In genomic region chr7:134062460-134062859, GRCh38 we compare ENCODE assay signal across 1 cellular context.
TF ChIP-seq lines count a peak whose summit lies in the region.

No MANE protein-coding gene starts in this region.

TF ChIP-seq in K562, 482 proteins besides CTCF, POLR2A, EP300 and RAD21 (continued from another document and continues in another):
- TF ChIP-seq ZNF740 (CRISPR knock-in tag; IDR thresholded peaks at IDR 0.05) (no peak), ZNF740 (tag; IDR thresholded peaks at IDR 0.05) (no peak), TRIM28 (IDR thresholded peaks at IDR 0.05) (no peak), SNIP1 (IDR thresholded peaks at IDR 0.05; ENCODE audit: low read depth) (no peak), NFATC3 (IDR thresholded peaks at IDR 0.05) (no peak), ARID3A (IDR thresholded peaks at IDR 0.05; ENCODE audit: borderline replicate concordance, low read depth, low read length) (no peak), ESRRB (CRISPR knock-in tag; IDR thresholded peaks at IDR 0.05; ENCODE audit: borderline replicate concordance) (no peak), BRCA1 (IDR thresholded peaks at IDR 0.05) (no peak), BRCA1 (CRISPR knock-in tag; IDR thresholded peaks at IDR 0.05) (no peak), SMARCC2 (IDR thresholded peaks at IDR 0.05; ENCODE audit: low read depth) (no peak), NELFE (IDR thresholded peaks at IDR 0.05; ENCODE audit: insufficient read depth, insufficient read length) (no peak), ZNF639 (CRISPR knock-in tag; conservative IDR thresholded peaks at IDR 0.05 in 1 of 2, IDR thresholded peaks at IDR 0.05 in 1 of 2) (0 out of 4 replicates have a peak, but pooled peaks of 1 of the 2 experiments have one; percentile 38), NFE2L1 (tag; IDR thresholded peaks at IDR 0.05; ENCODE audit: borderline replicate concordance, low read depth) (no peak), POLR2AphosphoS2 (IDR thresholded peaks at IDR 0.05; ENCODE audit: low read length) (no peak), TEAD1 (CRISPR knock-in tag; IDR thresholded peaks at IDR 0.05) (no peak), EP400 (IDR thresholded peaks at IDR 0.05) (no peak), CXXC5 (CRISPR knock-in tag; IDR thresholded peaks at IDR 0.05) (no peak), ZBTB9 (CRISPR knock-in tag; IDR thresholded peaks at IDR 0.05) (no peak), ZNF316 (IDR thresholded peaks at IDR 0.05) (peak; percentile 91), ZNF398 (CRISPR knock-in tag; IDR thresholded peaks at IDR 0.05) (no peak), CREB3 (tag; conservative IDR thresholded peaks at IDR 0.05; ENCODE audit: low read depth) (no peak), GTF2B (IDR thresholded peaks at IDR 0.05; ENCODE audit: extremely low read depth, insufficient read length) (no peak), CREBBP (IDR thresholded peaks at IDR 0.05; ENCODE audit: low read depth, low read length) (no peak), ZNF76 (CRISPR knock-in tag; IDR thresholded peaks at IDR 0.05; ENCODE audit: borderline replicate concordance) (no peak), ELF1 (tag; IDR thresholded peaks at IDR 0.05) (no peak), ZNF354B (CRISPR knock-in tag; IDR thresholded peaks at IDR 0.05) (no peak), RBM17 (IDR thresholded peaks at IDR 0.05; ENCODE audit: borderline replicate concordance, low read depth, low read length) (no peak), FOXA3 (CRISPR knock-in tag; conservative IDR thresholded peaks at IDR 0.05 in 1 of 2, IDR thresholded peaks at IDR 0.05 in 1 of 2) (no peak), AFF4 (CRISPR knock-in tag; IDR thresholded peaks at IDR 0.05) (no peak), KDM5B (IDR thresholded peaks at IDR 0.05; ENCODE audit: insufficient replicate concordance, low read depth, low read length) (no peak), ZNF655 (CRISPR knock-in tag; IDR thresholded peaks at IDR 0.05) (no peak), ILK (tag; IDR thresholded peaks at IDR 0.05; ENCODE audit: borderline replicate concordance, low read depth) (no peak), DMBX1 (CRISPR knock-in tag; IDR thresholded peaks at IDR 0.05; ENCODE audit: borderline replicate concordance) (no peak), ZNF224 (CRISPR knock-in tag; IDR thresholded peaks at IDR 0.05) (no peak), ZNF134 (CRISPR knock-in tag; conservative IDR thresholded peaks at IDR 0.05) (no peak), ZNF830 (CRISPR knock-in tag; IDR thresholded peaks at IDR 0.05) (no peak), NFYB (IDR thresholded peaks at IDR 0.05; ENCODE audit: extremely low read depth, insufficient read length) (no peak), ZEB2 (IDR thresholded peaks at IDR 0.05) (no peak), BRD4 (IDR thresholded peaks at IDR 0.05) (no peak), ZNF124 (CRISPR knock-in tag; IDR thresholded peaks at IDR 0.05) (no peak), BACH1 (tag; IDR thresholded peaks at IDR 0.05) (no peak), MXD1 (CRISPR knock-in tag; IDR thresholded peaks at IDR 0.05; ENCODE audit: borderline replicate concordance, poor library complexity, severe bottlenecking) (no peak), GMEB1 (CRISPR knock-in tag; IDR thresholded peaks at IDR 0.05) (no peak), FOXK2 (conservative IDR thresholded peaks at IDR 0.05 in 1 of 2, IDR thresholded peaks at IDR 0.05 in 1 of 2; ENCODE audit: low read depth in 2 of 2) (no peak), NEUROD1 (IDR thresholded peaks at IDR 0.05; ENCODE audit: borderline replicate concordance, low read depth, low read length, partially characterized antibody) (no peak), ZNF551 (CRISPR knock-in tag; IDR thresholded peaks at IDR 0.05) (no peak), ELK3 (CRISPR knock-in tag; IDR thresholded peaks at IDR 0.05) (no peak), ELF4 (CRISPR knock-in tag; IDR thresholded peaks at IDR 0.05) (no peak), MLX (CRISPR knock-in tag; conservative IDR thresholded peaks at IDR 0.05) (no peak), ZSCAN29 (IDR thresholded peaks at IDR 0.05) (no peak), TCFL5 (CRISPR knock-in tag; conservative IDR thresholded peaks at IDR 0.05) (no peak)
